8 cellular contexts compared by ENCODE assay signal in genomic region chr5:71447218-71447808, GRCh38. TPM values are rescaled to one million over a fixed set of nuclear protein-coding genes. Genes with fewer than 3 reads are reported as not detected.
DNase-seq lines count a peak whose midpoint lies in the region; ATAC-seq, FAIRE-seq and TF ChIP-seq lines count a peak whose summit lies in the region.
"Not testable (repeated sequence)": the region's sequence is repeated elsewhere in the genome, so short reads cannot be mapped to it uniquely, and the experiment has no call there.

No MANE protein-coding gene starts in this region.

- TF ChIP-seq POLR2A in H1 (IDR thresholded peaks at IDR 0.05; ENCODE audit: control extremely low read depth in 1 of 2, low read depth in 2 of 2, low read length in 2 of 2), result not testable (repeated sequence)

- H3K14ac ChIP-seq in H1 (ENCODE audit: insufficient read length); mesenchymal stem cell (ENCODE audit: low read length in 2 of 2): not testable (repeated sequence)

- H3K18ac ChIP-seq in H1 (ENCODE audit: extremely low read depth, low read length); mesenchymal stem cell (ENCODE audit: low read depth in 1 of 2, low read length in 2 of 2): not testable (repeated sequence)

- not testable (repeated sequence) for H3K36me3 Mint-ChIP-seq in activated CD8-positive, alpha-beta T cell treated with anti-CD3 and anti-CD28 coated beads, Interleukin-2, amount 10 ng/mL, durations not matched to agents 7 days and 5 days (ENCODE audit: low read depth)

- not testable (repeated sequence) for H3K79me1 ChIP-seq in H1 (ENCODE audit: low read depth, low read length); mesenchymal stem cell (replicated peaks; ENCODE audit: low read length, poor library complexity, severe bottlenecking)

- not testable (repeated sequence) for H4K8ac ChIP-seq in H1 (ENCODE audit: extremely low read depth, insufficient read depth, low read length); mesenchymal stem cell (ENCODE audit: low read length)

- not testable (repeated sequence) for H3K56ac ChIP-seq in H1 (replicated peaks; ENCODE audit: insufficient read length, low read depth, low read length)

- not testable (repeated sequence) for H3K9me3 Mint-ChIP-seq in activated CD8-positive, alpha-beta T cell treated with anti-CD3 and anti-CD28 coated beads, Interleukin-2, amount 10 ng/mL, durations not matched to agents 7 days and 5 days (ENCODE audit: insufficient read depth)

- H2BK12ac ChIP-seq in H1 (ENCODE audit: low read depth, low read length); mesenchymal stem cell (ENCODE audit: low read length in 2 of 2): not testable (repeated sequence)

- H3K4me3 ChIP-seq in OCI-LY1 (ENCODE audit: low read depth, low read length, poor library complexity, severe bottlenecking); H1 (ENCODE audit: extremely low read depth in 1 of 4, insufficient read depth in 2 of 4, low read depth in 3 of 4, low read length in 4 of 4); mesenchymal stem cell (ENCODE audit: insufficient read depth in 1 of 2, low read depth in 1 of 2, low read length in 2 of 2): not testable (repeated sequence)

- TF ChIP-seq CTCF in OCI-LY1 (IDR thresholded peaks at IDR 0.05; ENCODE audit: low read length) (peak; percentile 44), H1 (IDR thresholded peaks at IDR 0.05; ENCODE audit: control extremely low read depth in 1 of 3, insufficient read depth in 1 of 3, low read depth in 1 of 3, low read length in 3 of 3) (peak in 2 of 3 experiments; percentile 44 to 46; a peak in 3 of 4 replicates)

- not testable (repeated sequence) for H4K91ac ChIP-seq in H1 (replicated peaks; ENCODE audit: insufficient read length, low read length); mesenchymal stem cell (ENCODE audit: low read length)

- not testable (repeated sequence) for H3K79me2 ChIP-seq in OCI-LY1 (ENCODE audit: insufficient read depth, low read length); H1 (ENCODE audit: control insufficient read depth in 1 of 2, insufficient read depth in 2 of 2, low read length in 2 of 2)

- H2BK15ac ChIP-seq in H1 (ENCODE audit: low read length); mesenchymal stem cell (ENCODE audit: low read depth, poor library complexity, severe bottlenecking): not testable (repeated sequence)

- peaks cover 21% of the 10 kb centered on the region for H3K27me3 Mint-ChIP-seq in activated CD8-positive, alpha-beta T cell treated with anti-CD3 and anti-CD28 coated beads, Interleukin-2, amount 10 ng/mL, durations not matched to agents 7 days and 5 days (ENCODE audit: low read depth)

- H3K4me2 ChIP-seq in OCI-LY1 (ENCODE audit: low read length); H1 (ENCODE audit: insufficient read depth in 1 of 2, low read depth in 2 of 2, low read length in 2 of 2); mesenchymal stem cell (ENCODE audit: low read length, poor library complexity, severe bottlenecking): not testable (repeated sequence)

- not testable (repeated sequence) for H4K20me1 ChIP-seq in OCI-LY1 (ENCODE audit: insufficient read depth, low read length); H1 (replicated peaks in 1 of 2; ENCODE audit: control insufficient read depth in 1 of 2, insufficient read depth in 2 of 2, low read length in 2 of 2)

- H2BK5ac ChIP-seq in H1 (ENCODE audit: low read depth, low read length); mesenchymal stem cell (ENCODE audit: low read depth, low read length, poor library complexity, severe bottlenecking): not testable (repeated sequence)

- H2AK5ac ChIP-seq in H1 (ENCODE audit: low read depth, low read length); mesenchymal stem cell (ENCODE audit: low read length, severe bottlenecking): not testable (repeated sequence)

- H2BK120ac ChIP-seq in H1 (replicated peaks; ENCODE audit: low read depth, low read length); mesenchymal stem cell (ENCODE audit: low read depth, low read length): not testable (repeated sequence)

- CTCF ChIA-PET in activated CD8-positive, alpha-beta T cell treated with anti-CD3 and anti-CD28 coated beads, Interleukin-2, amount 10 ng/mL, durations not matched to agents 7 days and 5 days (lab: Charles Lee); H1 (lab: Charles Lee; ENCODE audit: partially characterized antibody): not testable (repeated sequence)

- H3K9me2 ChIP-seq in OCI-LY1 (ENCODE audit: low read depth, low read length), result not testable (repeated sequence)

- H3K4me1 ChIP-seq in OCI-LY1 (ENCODE audit: insufficient read depth, low read length, severe bottlenecking); H1 (replicated peaks in 1 of 4; ENCODE audit: control insufficient read depth in 3 of 4, insufficient read depth in 4 of 4, low read length in 3 of 4); mesenchymal stem cell (ENCODE audit: control insufficient read depth, insufficient read depth, low read depth, low read length): not testable (repeated sequence)

- not testable (repeated sequence) for H3K27ac ChIP-seq in OCI-LY1 (ENCODE audit: low read depth, low read length, poor library complexity, severe bottlenecking); H1 (ENCODE audit: low read depth, low read length); mesenchymal stem cell (ENCODE audit: low read length, poor library complexity, severe bottlenecking)

- DNase-seq in DMS79 (lab: John Stamatoyannopoulos, UW) (peak; percentile 0), KBM-7 (peak; percentile 61), H1 (ENCODE audit: low read depth in 1 of 2, low spot score in 2 of 2) (peak in 1 of 2 experiments; percentile 59), mesenchymal stem cell (peak; percentile 43)
- DNase-seq in activated CD8-positive, alpha-beta T cell treated with anti-CD3 and anti-CD28 coated beads, Interleukin-2, amount 10 ng/mL, durations not matched to agents 7 days and 5 days, result peak; percentile 57
- peak; percentile 7 to 16 for DNase-seq in stimulated activated CD8-positive, alpha-beta memory T cell treated with anti-CD3 and anti-CD28 coated beads, Interleukin-7, amount 100 ng/mL, for 4 hours (ENCODE audit: low read depth in 2 of 2)

- not testable (repeated sequence) for H3K4ac ChIP-seq in H1 (replicated peaks; ENCODE audit: insufficient read length, low read depth, low read length); mesenchymal stem cell (ENCODE audit: low read depth in 1 of 2, low read length in 2 of 2)

- H3K9me3 ChIP-seq in OCI-LY1 (ENCODE audit: low read length); H1 (ENCODE audit: insufficient read depth in 2 of 2, low read depth in 1 of 2, low read length in 1 of 2); mesenchymal stem cell (ENCODE audit: control insufficient read depth, low read length): not testable (repeated sequence)

- in situ Hi-C loops in KBM-7 (cut with MboI; ENCODE audit: low pct_unique_long_range_greater_than_20kb, low sequenced_read_pairs), result not testable (repeated sequence)

- H3K36me3 ChIP-seq in OCI-LY1 (ENCODE audit: insufficient read depth, low read length); H1 (ENCODE audit: control insufficient read depth in 2 of 4, insufficient read depth in 4 of 4, low read length in 3 of 4); mesenchymal stem cell (ENCODE audit: control insufficient read depth in 1 of 2, insufficient read depth in 2 of 2, low read depth in 1 of 2, low read length in 2 of 2): not testable (repeated sequence)

- not testable (repeated sequence) for H3K27me3 ChIP-seq in OCI-LY1 (ENCODE audit: insufficient read depth, low read length); H1 (replicated peaks in 1 of 4; ENCODE audit: control insufficient read depth in 3 of 4, extremely low read depth in 1 of 4, insufficient read depth in 3 of 4, low read length in 3 of 4)
- peaks cover 3 to 34% of the 10 kb centered on the region in 2 experiments for H3K27me3 ChIP-seq in mesenchymal stem cell (ENCODE audit: control insufficient read depth in 1 of 2, insufficient read depth in 1 of 2, low read length in 2 of 2)

- H2AFZ ChIP-seq in OCI-LY1 (ENCODE audit: low read length); H1 (ENCODE audit: low read length); mesenchymal stem cell (ENCODE audit: low read depth, low read length): not testable (repeated sequence)

- not testable (repeated sequence) for H2BK20ac ChIP-seq in H1 (ENCODE audit: low read length)

- H3K4me1 Mint-ChIP-seq in activated CD8-positive, alpha-beta T cell treated with anti-CD3 and anti-CD28 coated beads, Interleukin-2, amount 10 ng/mL, durations not matched to agents 7 days and 5 days (ENCODE audit: low read depth), result not testable (repeated sequence)

- not testable (repeated sequence) for H4K5ac ChIP-seq in H1 (ENCODE audit: insufficient read length, low read depth, low read length)

- not testable (repeated sequence) for H3K4me3 Mint-ChIP-seq in activated CD8-positive, alpha-beta T cell treated with anti-CD3 and anti-CD28 coated beads, Interleukin-2, amount 10 ng/mL, durations not matched to agents 7 days and 5 days

- peak; percentile 54 to 60 for TF ChIP-seq RAD21 in H1 (IDR thresholded peaks at IDR 0.05 in 1 of 2, conservative IDR thresholded peaks at IDR 0.05 in 1 of 2; ENCODE audit: low read depth in 2 of 2, low read length in 2 of 2)

- FAIRE-seq in H1 (lab: Jason Lieb, UNC), result peak; percentile 92

- POLR2A ChIA-PET in activated CD8-positive, alpha-beta T cell treated with anti-CD3 and anti-CD28 coated beads, Interleukin-2, amount 10 ng/mL, durations not matched to agents 7 days and 5 days (lab: Charles Lee), result interaction anchor here (0.9 kb wide), 1 partner anchor 8 kb away, joined by 3 read pairs; no protein-coding TSS in a partner anchor
- POLR2A ChIA-PET in H1 (lab: Charles Lee; ENCODE audit: partially characterized antibody), result not testable (repeated sequence)

- H3K23ac ChIP-seq in H1 (ENCODE audit: insufficient read length); mesenchymal stem cell (ENCODE audit: low read length in 2 of 2): not testable (repeated sequence)

- not testable (repeated sequence) for H3K9ac ChIP-seq in OCI-LY1 (ENCODE audit: low read length); H1 (replicated peaks in 1 of 4; ENCODE audit: extremely low read depth in 1 of 4, low read depth in 3 of 4, low read length in 3 of 4); mesenchymal stem cell (ENCODE audit: low read length)

- 3% methylated on average over 5 of the region's 6 CpGs; no CpG with 5 or more reads in 1 of the 2 experiments for WGBS in H1 (ENCODE audit: extremely low coverage in 1 of 2, insufficient coverage in 1 of 2, insufficient read length in 1 of 2, insufficient replicate concordance in 2 of 2, low coverage in 1 of 2, low lambda C conversion rate in 2 of 2, missing lambda C conversion rate in 1 of 2), 2 experiments
- 4% methylated on average over 4 of the region's 6 CpGs for WGBS in mesenchymal stem cell

- not testable (repeated sequence) for H3K27ac Mint-ChIP-seq in activated CD8-positive, alpha-beta T cell treated with anti-CD3 and anti-CD28 coated beads, Interleukin-2, amount 10 ng/mL, durations not matched to agents 7 days and 5 days

- peak; percentile 92 for ATAC-seq in GM21619 (IDR thresholded peaks at IDR 0.05; ENCODE audit: unreplicated experiment)
- peak; percentile 96 for ATAC-seq in activated CD8-positive, alpha-beta T cell treated with anti-CD3 and anti-CD28 coated beads, Interleukin-2, amount 10 ng/mL, durations not matched to agents 7 days and 5 days

- not testable (repeated sequence) for TF ChIP-seq EP300 in H1 (IDR thresholded peaks at IDR 0.05; ENCODE audit: borderline replicate concordance in 1 of 2, low read depth in 2 of 2, low read length in 2 of 2)

- H3F3A ChIP-seq in OCI-LY1 (ENCODE audit: insufficient read depth, low read length), result not testable (repeated sequence)

- H3K23me2 ChIP-seq in H1 (ENCODE audit: low read depth, low read length), result not testable (repeated sequence)

RNA-seq across cellular contexts. Expression of gene BDP1, which starts 8.1 kb away (rescaled TPM):
- 10 to 100 TPM; 36.6 to 36.8 TPM for total RNA-seq in activated CD8-positive, alpha-beta T cell treated with anti-CD3 and anti-CD28 coated beads, Interleukin-2, amount 10 ng/mL, durations not matched to agents 7 days and 5 days
- 28.9 and 32.1 TPM in 2 replicates for total RNA-seq in H1 (2021; fragmentation: NEBNext Ultra II Directional; extraction: Animal tissue kit (Norgen Biotek cat#: 25700))
- polyA plus RNA-seq in H1 (2011; rRNA removed), result 3.6 and 4.7 TPM in 2 replicates
- 6.1 TPM for polyA plus RNA-seq in H1 (2011; cell fraction: cytosol; rRNA removed)
- polyA plus RNA-seq in H1 (2011; cell fraction: nucleus; rRNA removed), result 11.0 TPM
- 4.8 to 12.8 TPM (median 6.7 TPM) in 4 replicates for polyA plus RNA-seq in H1 (2012, experiment 1 of 2)
- 0.64 TPM for polyA plus RNA-seq in H1 (2012, experiment 2 of 2)
- polyA plus RNA-seq in H1 (2013, experiment 1 of 2), result 18.4 TPM
- polyA plus RNA-seq in H1 (2013, experiment 2 of 2), result 16.2 TPM
- 17.6 and 27.9 TPM in 2 replicates for polyA minus RNA-seq in H1 (2011; rRNA and poly(A)+ RNA removed)
- 12.3 TPM for polyA minus RNA-seq in H1 (2011; cell fraction: cytosol; rRNA and poly(A)+ RNA removed)
- 56.7 TPM for polyA minus RNA-seq in H1 (2011; cell fraction: nucleus; rRNA and poly(A)+ RNA removed)
- 11.0 TPM for polyA plus RNA-seq in mesenchymal stem cell (2013, experiment 1 of 2)
- 10.4 TPM for polyA plus RNA-seq in mesenchymal stem cell (2013, experiment 2 of 2)
